In genomic region chr6:157522472-157522871, GRCh38 we compare ENCODE assay signal across 23 cellular contexts.
A peak's percentile ranks its signal among the peaks of the same experiment; 100 is the strongest.
DNase-seq lines count a peak whose midpoint lies in the region; ATAC-seq, FAIRE-seq and TF ChIP-seq lines count a peak whose summit lies in the region.
"Had no signal": no experiment of that assay in that cellular context is flagged by ENCODE, and none has a peak within 500 bp of the region (broad histone marks: within the 10 kb centered on the region; RNA-seq: fewer than 3 reads in every experiment).

No MANE protein-coding gene starts in this region.

- WGBS in HepG2 (ENCODE audit: low lambda C conversion rate): 97% methylated on average over 1 of the region's 1 CpG
- WGBS in right lobe of liver (ENCODE audit: insufficient coverage, low coverage, low lambda C conversion rate, missing lambda C conversion rate): 100% methylated on average over 1 of the region's 1 CpG

- BruUV-seq in HepG2 (replicated peaks; lab: Mats Ljungman, UMichigan): no TSS peak

- TF ChIP-seq POLR2A in HepG2 (IDR thresholded peaks at IDR 0.05; ENCODE audit: insufficient read depth in 1 of 2, low read depth in 2 of 2, low read length in 2 of 2) (no peak), right lobe of liver (IDR thresholded peaks at IDR 0.05) (no peak)

- POLR2A ChIA-PET in HepG2 (lab: Yijun Ruan, JAX): interaction anchor here (11.0 kb wide), 1 partner anchor 10 kb away, joined by 186 read pairs; no protein-coding TSS in a partner anchor

- peaks cover 0 to 8% (median 4%) of the 10 kb centered on the region in 3 donors for H3K27me3 Mint-ChIP-seq in immature natural killer cell (ENCODE audit: low read depth in 3 of 3)
- no peaks in the 10 kb centered on the region for H3K27me3 Mint-ChIP-seq in natural killer cell treated with Interleukin-12 subunit alpha and Interleukin-12 subunit beta and Interleukin-15 and Interleukin-18, amount 100 ng/mL, for 72 hours
- H3K27me3 Mint-ChIP-seq: CD4-positive, alpha-beta memory T cell had no signal

- H3K79me2 ChIP-seq in HepG2 (ENCODE audit: insufficient read depth, low read length): no peaks in the 10 kb centered on the region

- H3K4me1 Mint-ChIP-seq in immature natural killer cell: peaks cover 50 to 59% of the 10 kb centered on the region in 2 donors
- H3K4me1 Mint-ChIP-seq in natural killer cell treated with Interleukin-12 subunit alpha and Interleukin-12 subunit beta and Interleukin-15 and Interleukin-18, amount 100 ng/mL, for 72 hours (ENCODE audit: low read depth in 2 of 2): peaks cover 50 to 51% of the 10 kb centered on the region in 2 donors

- CTCF ChIA-PET in HepG2 (lab: Yijun Ruan, JAX; ENCODE audit: low intra/inter-chr PET ratio, low total read pairs): no interaction called here

- in situ Hi-C loops in HepG2 (cut with HindIII; ENCODE audit: extremely low pct_ligation_motif_present, low pct_unique_long_range_greater_than_20kb): no loop called here

- H3K27me3 ChIP-seq in HepG2 (ENCODE audit: control insufficient read depth in 1 of 2, insufficient read depth in 2 of 2, low read length in 2 of 2) (no peaks in the 10 kb centered on the region), right lobe of liver (no peaks in the 10 kb centered on the region)
- H3K27me3 ChIP-seq: BE2C had no signal

- H3K27ac ChIP-seq in HepG2 (ENCODE audit: extremely low read length, insufficient read depth, low read length) (no peak overlapping the region), right lobe of liver (no peak overlapping the region)
- H3K27ac ChIP-seq: A549 had no signal

- peaks cover 74% of the 10 kb centered on the region for H3K4me1 ChIP-seq in HepG2 (ENCODE audit: insufficient read depth, low read length)
- peaks cover 0 to 24% (median 9%) of the 10 kb centered on the region in 4 donors for H3K4me1 ChIP-seq in right lobe of liver
- H3K4me1 ChIP-seq: BE2C had no signal

- H3K27ac Mint-ChIP-seq in immature natural killer cell: peak overlapping the region; percentile 77 to 95 (median 90)
- H3K27ac Mint-ChIP-seq in natural killer cell treated with Interleukin-12 subunit alpha and Interleukin-12 subunit beta and Interleukin-15 and Interleukin-18, amount 100 ng/mL, for 72 hours: peak overlapping the region; percentile 70 to 92

- TF ChIP-seq RAD21 in HepG2 (CRISPR knock-in tag; IDR thresholded peaks at IDR 0.05): no peak

- no peak for TF ChIP-seq CTCF in HepG2 (CRISPR knock-in tag; IDR thresholded peaks at IDR 0.05)
- no peak for TF ChIP-seq CTCF in right lobe of liver (IDR thresholded peaks at IDR 0.05)

- peak overlapping the region in 1 of 5 donors; percentile 43 for H3K4me3 Mint-ChIP-seq in immature natural killer cell
- peak overlapping the region; percentile 65 for H3K4me3 Mint-ChIP-seq in natural killer cell treated with Interleukin-12 subunit alpha and Interleukin-12 subunit beta and Interleukin-15 and Interleukin-18, amount 100 ng/mL, for 72 hours
- H3K4me3 Mint-ChIP-seq: CD4-positive, alpha-beta memory T cell had no signal

- H3K4me3 ChIP-seq in HepG2 (replicated peaks in 1 of 3; ENCODE audit: insufficient read depth in 1 of 3, low read depth in 2 of 3, low read length in 3 of 3) (no peak overlapping the region), right lobe of liver (no peak overlapping the region)
- H3K4me3 ChIP-seq: A549 had no signal

- DNase-seq in HepG2 (ENCODE audit: low spot score): no peak
- DNase-seq in right lobe of liver: no peak
- no peak for DNase-seq in immature natural killer cell
- no peak for DNase-seq in natural killer cell treated with Interleukin-12 subunit alpha and Interleukin-12 subunit beta and Interleukin-15 and Interleukin-18, amount 100 ng/mL, for 72 hours (ENCODE audit: low spot score)
- no peak for DNase-seq in stimulated activated CD4-positive, alpha-beta T cell treated with anti-CD3 and anti-CD28 coated beads, Interleukin-15, amount 100 ng/mL, for 24 hours
- DNase-seq in NK-92 (lab: John Stamatoyannopoulos, UW; ENCODE audit: unreplicated experiment): no peak
- no peak for DNase-seq in SW 1271 (lab: John Stamatoyannopoulos, UW)
- DNase-seq: 8988T; ACHN; AML-193; BE2C; C1 segment of cervical spinal cord; Calu3; CD4-positive, alpha-beta memory T cell; COR-L47; DMS53; DND-41; GOT3; H7; HCEC 1CT had no signal

- H3K9ac ChIP-seq in HepG2 (ENCODE audit: insufficient read depth, low read depth, low read length): no peak overlapping the region

- intact Hi-C loops in HepG2 (cut with micrococcal nuclease; ENCODE audit: unreplicated experiment): no loop called here
- intact Hi-C loops in right lobe of liver (cut with DNase I): no loop called here

- no peaks in the 10 kb centered on the region for H3K36me3 ChIP-seq in HepG2 (replicated peaks in 1 of 2; ENCODE audit: control insufficient read depth in 1 of 2, insufficient read depth in 2 of 2, low read length in 2 of 2)
- H3K36me3 ChIP-seq in right lobe of liver: no peaks in the 10 kb centered on the region
- H3K36me3 ChIP-seq: BE2C had no signal

- no peak for TF ChIP-seq EP300 in HepG2 (IDR thresholded peaks at IDR 0.05; ENCODE audit: low read depth in 2 of 2, low read length in 2 of 2)
- no peak for TF ChIP-seq EP300 in HepG2 (CRISPR knock-in tag; IDR thresholded peaks at IDR 0.05; ENCODE audit: borderline replicate concordance)

- no peak overlapping the region for H2AFZ ChIP-seq in HepG2 (ENCODE audit: low read length)

- no peaks in the 10 kb centered on the region for H3K36me3 Mint-ChIP-seq in immature natural killer cell
- H3K36me3 Mint-ChIP-seq in natural killer cell treated with Interleukin-12 subunit alpha and Interleukin-12 subunit beta and Interleukin-15 and Interleukin-18, amount 100 ng/mL, for 72 hours: peaks cover 16% of the 10 kb centered on the region

- no peaks in the 10 kb centered on the region for H3K9me3 Mint-ChIP-seq in immature natural killer cell
- H3K9me3 Mint-ChIP-seq in natural killer cell treated with Interleukin-12 subunit alpha and Interleukin-12 subunit beta and Interleukin-15 and Interleukin-18, amount 100 ng/mL, for 72 hours: peaks cover 2% of the 10 kb centered on the region
- H3K9me3 Mint-ChIP-seq: CD4-positive, alpha-beta memory T cell had no signal

- ATAC-seq in HepG2 (no peak), right lobe of liver (no peak)
- ATAC-seq in natural killer cell treated with Interleukin-12 subunit alpha and Interleukin-12 subunit beta and Interleukin-15 and Interleukin-18, amount 100 ng/mL, for 72 hours: no peak
- ATAC-seq: A549 had no signal

- no peaks in the 10 kb centered on the region for H4K20me1 ChIP-seq in HepG2 (ENCODE audit: insufficient read depth, low read length)

- H3K9me3 ChIP-seq in HepG2 (ENCODE audit: low read length) (no peaks in the 10 kb centered on the region), right lobe of liver (no peaks in the 10 kb centered on the region)
- H3K9me3 ChIP-seq: A549, BE2C had no signal

- no peak for FAIRE-seq in HepG2 (lab: Jason Lieb, UNC)
- FAIRE-seq: A549, G401.6, GM12892 had no signal

- no peak overlapping the region for H3K4me2 ChIP-seq in HepG2 (ENCODE audit: low read depth, low read length)
- H3K4me2 ChIP-seq: A549 had no signal

TF ChIP-seq in HepG2, 621 proteins besides CTCF, POLR2A, EP300 and RAD21:
- TF ChIP-seq HNRNPK (IDR thresholded peaks at IDR 0.05; ENCODE audit: low read depth, low read length, poor library complexity, severe bottlenecking) (peak; percentile 89), PRDM10 (CRISPR knock-in tag; IDR thresholded peaks at IDR 0.05; ENCODE audit: low read depth) (no peak)
